ENCODE assay signal across 23 cellular contexts in the genomic region with DNA sequence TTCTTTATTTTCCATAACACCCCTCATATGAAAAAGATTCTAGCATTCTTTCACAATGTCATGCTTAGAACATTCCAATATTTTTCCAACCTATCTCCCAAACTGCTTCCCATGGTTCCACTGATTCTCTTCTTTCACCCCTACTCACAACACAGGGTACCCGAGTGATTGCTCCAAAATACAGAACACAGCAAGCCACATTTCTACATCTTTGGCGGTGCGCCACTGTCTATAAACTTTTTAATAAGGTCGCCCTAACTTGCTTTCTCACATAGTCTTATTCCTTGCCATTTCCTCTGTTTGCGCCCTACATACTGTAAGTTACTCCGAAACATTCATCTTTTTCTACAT.
DNase-seq lines count a peak whose midpoint lies in the region; ATAC-seq and TF ChIP-seq lines count a peak whose summit lies in the region.
"Had no signal": no experiment of that assay in that cellular context is flagged by ENCODE, and none has a peak within 500 bp of the region (broad histone marks: within the 10 kb centered on the region; RNA-seq: fewer than 3 reads in every experiment).

No MANE protein-coding gene starts in this region.

- no peak for DNase-seq in activated CD4-positive, alpha-beta T cell treated with anti-CD3 and anti-CD28 coated beads, Interleukin-2, amount 10 ng/mL, durations not matched to agents 7 days and 5 days
- DNase-seq in activated CD4-positive, alpha-beta T cell treated with anti-CD3 and anti-CD28 coated beads, Interleukin-2, amount 50 U/mL, for 4 hours, result no peak
- DNase-seq in PC-3 (no peak), sigmoid colon (no peak), RWPE1 (ENCODE audit: low spot score) (no peak), MCF 10A (ENCODE audit: unreplicated experiment) (no peak)
- no peak for DNase-seq in central memory CD8-positive, alpha-beta T cell (ENCODE audit: low spot score in 2 of 2)
- DNase-seq: GF-D8; heart left ventricle; lower lobe of right lung; naive B cell; NCI-H1092; NCI-H510A; SIG-M5; stimulated activated CD4-positive, alpha-beta T cell treated with anti-CD3 and anti-CD28 coated beads, Interleukin-4, amount 100 ng/mL, for 4 hours had no signal

- no peaks in the 10 kb centered on the region for H3K9me3 ChIP-seq in PC-3 (ENCODE audit: low read length)
- H3K9me3 ChIP-seq in sigmoid colon, result no peaks in the 10 kb centered on the region
- H3K9me3 ChIP-seq: BLaER1, HAP-1, lower lobe of right lung, thoracic aorta had no signal

- no peaks in the 10 kb centered on the region for H3K36me3 ChIP-seq in PC-3 (ENCODE audit: low read depth, low read length)
- H3K36me3 ChIP-seq in sigmoid colon, result no peaks in the 10 kb centered on the region
- H3K36me3 ChIP-seq: BLaER1, cardiac muscle cell, HAP-1, heart left ventricle, lower lobe of right lung, thoracic aorta had no signal

- no peak overlapping the region; the same call in 1 of the 2 replicates for H3K4me2 ChIP-seq in PC-3 (ENCODE audit: low read length)
- H3K4me2 ChIP-seq: BLaER1, KMS-11 had no signal

- H3K79me2 ChIP-seq in PC-3 (ENCODE audit: low read length), result no peaks in the 10 kb centered on the region

- ATAC-seq in PC-3 (no peak), HG03108 (IDR thresholded peaks at IDR 0.05; ENCODE audit: unreplicated experiment) (no peak)
- no peak for ATAC-seq in central memory CD8-positive, alpha-beta T cell (replicated peaks; ENCODE audit: extremely low read depth, poor library complexity, severe bottlenecking)
- ATAC-seq: WTC11 had no signal

- no peaks in the 10 kb centered on the region for H3F3A ChIP-seq in PC-3 (ENCODE audit: low read length, unreplicated experiment)

- no peak overlapping the region; the same call in 1 of the 2 replicates for H3K9ac ChIP-seq in PC-3 (ENCODE audit: low read length)
- H3K9ac ChIP-seq: BLaER1, KMS-11 had no signal

- H3K27ac ChIP-seq in PC-3 (ENCODE audit: low read length) (peak overlapping the region; percentile 74), sigmoid colon (peak overlapping the region in 3 of 4 donors; percentile 26 to 74 (median 51)), RWPE1 (no peak overlapping the region)
- H3K27ac ChIP-seq: BLaER1, cardiac muscle cell, KMS-11, lower lobe of right lung, thoracic aorta had no signal

- H2AFZ ChIP-seq in PC-3 (ENCODE audit: low read length), result no peak overlapping the region

- 94% methylated on average over 6 of the region's 6 CpGs for WGBS in sigmoid colon, 2 donors

- TF ChIP-seq CTCF in PC-3 (conservative IDR thresholded peaks at IDR 0.05; ENCODE audit: low read depth, low read length) (no peak), sigmoid colon (IDR thresholded peaks at IDR 0.05) (no peak), RWPE1 (conservative IDR thresholded peaks at IDR 0.05; ENCODE audit: low read depth) (no peak), MCF 10A (IDR thresholded peaks at IDR 0.05; ENCODE audit: unreplicated experiment) (no peak)

- peaks cover 9% of the 10 kb centered on the region for H3K9me3 Mint-ChIP-seq in activated CD4-positive, alpha-beta T cell treated with anti-CD3 and anti-CD28 coated beads, Interleukin-2, amount 10 ng/mL, durations not matched to agents 7 days and 5 days
- H3K9me3 Mint-ChIP-seq in central memory CD8-positive, alpha-beta T cell, result no peaks in the 10 kb centered on the region
- no peaks in the 10 kb centered on the region for H3K9me3 Mint-ChIP-seq in MCF 10A (ENCODE audit: unreplicated experiment)
- H3K9me3 Mint-ChIP-seq: WTC11 had no signal

- POLR2A ChIA-PET in activated CD4-positive, alpha-beta T cell treated with anti-CD3 and anti-CD28 coated beads, Interleukin-2, amount 10 ng/mL, durations not matched to agents 7 days and 5 days (lab: Charles Lee), result interaction anchor here (0.9 kb wide), 1 partner anchor 25 kb away, joined by 3 read pairs; no protein-coding TSS in a partner anchor
- POLR2A ChIA-PET in PC-3 (lab: Charles Lee; ENCODE audit: unreplicated experiment), result no interaction called here
- POLR2A ChIA-PET in RWPE1 (lab: Yijun Ruan, JAX; ENCODE audit: low non-redundant PET), result no interaction called here
- POLR2A ChIA-PET in MCF 10A (lab: Yijun Ruan, JAX), result interaction anchor here (0.7 to 2.3 kb wide), 3 partner anchors 28 to 96 kb away, joined by 3 to 9 read pairs (median 8); no protein-coding TSS in a partner anchor

- peak overlapping the region; percentile 15 for H3K4me3 Mint-ChIP-seq in activated CD4-positive, alpha-beta T cell treated with anti-CD3 and anti-CD28 coated beads, Interleukin-2, amount 10 ng/mL, durations not matched to agents 7 days and 5 days
- H3K4me3 Mint-ChIP-seq in central memory CD8-positive, alpha-beta T cell, result peak overlapping the region; percentile 47
- H3K4me3 Mint-ChIP-seq in MCF 10A (ENCODE audit: unreplicated experiment), result no peak overlapping the region
- H3K4me3 Mint-ChIP-seq: naive B cell, WTC11 had no signal

- TF ChIP-seq POLR2A in sigmoid colon (IDR thresholded peaks at IDR 0.05), result no peak

- no peaks in the 10 kb centered on the region for H3K27me3 Mint-ChIP-seq in activated CD4-positive, alpha-beta T cell treated with anti-CD3 and anti-CD28 coated beads, Interleukin-2, amount 10 ng/mL, durations not matched to agents 7 days and 5 days
- H3K27me3 Mint-ChIP-seq in central memory CD8-positive, alpha-beta T cell, result no peaks in the 10 kb centered on the region
- no peaks in the 10 kb centered on the region for H3K27me3 Mint-ChIP-seq in MCF 10A (ENCODE audit: insufficient read depth, unreplicated experiment)
- H3K27me3 Mint-ChIP-seq: naive B cell had no signal

- peaks cover 65% of the 10 kb centered on the region for H3K4me1 Mint-ChIP-seq in activated CD4-positive, alpha-beta T cell treated with anti-CD3 and anti-CD28 coated beads, Interleukin-2, amount 10 ng/mL, durations not matched to agents 7 days and 5 days
- H3K4me1 Mint-ChIP-seq in central memory CD8-positive, alpha-beta T cell, result peaks cover 47% of the 10 kb centered on the region
- peaks cover 41% of the 10 kb centered on the region for H3K4me1 Mint-ChIP-seq in MCF 10A (ENCODE audit: insufficient read depth, unreplicated experiment)
- H3K4me1 Mint-ChIP-seq: naive B cell, WTC11 had no signal

- H3K9me2 ChIP-seq in PC-3 (replicated peaks; ENCODE audit: low read length), result no peaks in the 10 kb centered on the region

- CTCF ChIA-PET in activated CD4-positive, alpha-beta T cell treated with anti-CD3 and anti-CD28 coated beads, Interleukin-2, amount 10 ng/mL, durations not matched to agents 7 days and 5 days (lab: Charles Lee), result interaction anchor here (0.7 to 2.6 kb wide), 4 partner anchors 11 to 54 kb away, joined by 3 to 7 read pairs (median 4); no protein-coding TSS in a partner anchor
- CTCF ChIA-PET in PC-3 (lab: Charles Lee) (no interaction called here), RWPE1 (lab: Yijun Ruan, JAX) (no interaction called here), MCF 10A (lab: Yijun Ruan, JAX) (interaction anchor here (0.9 kb wide), 1 partner anchor 76 kb away, joined by 3 read pairs; no protein-coding TSS in a partner anchor)

- H3K27me3 ChIP-seq in PC-3 (ENCODE audit: low read length), result no peaks in the 10 kb centered on the region
- H3K27me3 ChIP-seq in sigmoid colon, result no peaks in the 10 kb centered on the region
- H3K27me3 ChIP-seq: BLaER1, cardiac muscle cell, heart left ventricle had no signal

- H3K36me3 Mint-ChIP-seq in activated CD4-positive, alpha-beta T cell treated with anti-CD3 and anti-CD28 coated beads, Interleukin-2, amount 10 ng/mL, durations not matched to agents 7 days and 5 days (ENCODE audit: low read depth), result peaks cover 20% of the 10 kb centered on the region
- peaks cover 2% of the 10 kb centered on the region for H3K36me3 Mint-ChIP-seq in central memory CD8-positive, alpha-beta T cell (ENCODE audit: insufficient read depth)
- no peaks in the 10 kb centered on the region for H3K36me3 Mint-ChIP-seq in MCF 10A (ENCODE audit: insufficient read depth, unreplicated experiment)
- H3K36me3 Mint-ChIP-seq: WTC11 had no signal

- TF ChIP-seq EP300 in sigmoid colon (IDR thresholded peaks at IDR 0.05), result no peak

- H3K27ac Mint-ChIP-seq in activated CD4-positive, alpha-beta T cell treated with anti-CD3 and anti-CD28 coated beads, Interleukin-2, amount 10 ng/mL, durations not matched to agents 7 days and 5 days, result peak overlapping the region; percentile 84
- peak overlapping the region; percentile 75 for H3K27ac Mint-ChIP-seq in central memory CD8-positive, alpha-beta T cell (ENCODE audit: low read depth)
- no peak overlapping the region for H3K27ac Mint-ChIP-seq in MCF 10A (ENCODE audit: low read depth, unreplicated experiment)
- H3K27ac Mint-ChIP-seq: WTC11 had no signal

- intact Hi-C loops in PC-3 (cut with micrococcal nuclease) (no loop called here), sigmoid colon (cut with DNase I) (no loop called here), MCF 10A (cut with micrococcal nuclease) (loop anchor here (1.0 to 5.0 kb wide), 2 partner anchors 27 to 63 kb away; no protein-coding TSS in a partner anchor)

- H4K20me1 ChIP-seq in PC-3 (ENCODE audit: low read length), result no peaks in the 10 kb centered on the region
- H4K20me1 ChIP-seq: BLaER1 had no signal

- BruUV-seq in PC-3 (replicated peaks; lab: Mats Ljungman, UMichigan) (no TSS peak), MCF 10A (replicated peaks; lab: Mats Ljungman, UMichigan) (no TSS peak)

- H3K4me1 ChIP-seq in PC-3 (ENCODE audit: insufficient read depth, low read length), result peaks cover 15% of the 10 kb centered on the region
- H3K4me1 ChIP-seq in sigmoid colon, result peaks cover 0 to 75% (median 67%) of the 10 kb centered on the region in 4 donors
- H3K4me1 ChIP-seq: BLaER1, HAP-1 had no signal

- H3K4me3 ChIP-seq in PC-3 (ENCODE audit: low read length) (no peak overlapping the region), sigmoid colon (no peak overlapping the region)
- H3K4me3 ChIP-seq: BLaER1, cardiac muscle cell, GM12878, HAP-1, heart left ventricle, lower lobe of right lung, thoracic aorta had no signal

Comparison
In these comparisons a context has a peak if more than half of its experiments do, and no peak if none do; other contexts are left out.
1. CTCF ChIA-PET loops: an anchor here in activated CD4-positive, alpha-beta T cell treated with anti-CD3 and anti-CD28 coated beads, Interleukin-2, amount 10 ng/mL, durations not matched to agents 7 days and 5 days (0.7 to 2.6 kb wide) and MCF 10A (0.9 kb wide); none called in PC-3 and RWPE1.
2. POLR2A ChIA-PET loops: an anchor here in activated CD4-positive, alpha-beta T cell treated with anti-CD3 and anti-CD28 coated beads, Interleukin-2, amount 10 ng/mL, durations not matched to agents 7 days and 5 days (0.9 kb wide) and MCF 10A (0.7 to 2.3 kb wide); none called in PC-3 and RWPE1.